ENCODE assay signal across 18 cellular contexts in the genomic region with DNA sequence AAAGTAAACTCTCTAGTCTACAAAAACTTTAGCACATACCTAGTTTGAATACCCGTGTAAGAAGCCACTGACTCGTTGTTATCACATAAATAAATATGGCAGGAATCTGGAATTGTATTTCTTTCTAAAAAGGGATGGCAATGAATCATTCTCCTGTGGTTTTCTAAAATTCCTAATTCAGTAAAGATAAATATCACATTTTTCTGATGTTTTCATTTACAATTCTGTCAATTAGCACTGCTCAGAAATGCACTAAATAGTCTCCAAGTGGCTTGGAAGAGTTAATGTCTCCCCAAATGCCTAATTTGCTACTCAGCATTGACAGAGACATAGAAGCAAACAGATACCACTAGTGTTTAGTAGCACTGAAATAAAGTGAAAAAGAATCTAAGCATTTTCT.
DNase-seq lines count a peak whose midpoint lies in the region; TF ChIP-seq lines count a peak whose summit lies in the region.
"Had no signal": no experiment of that assay in that cellular context is flagged by ENCODE, and none has a peak within 500 bp of the region (broad histone marks: within the 10 kb centered on the region; RNA-seq: fewer than 3 reads in every experiment).

No MANE protein-coding gene starts in this region.

- H3K4me3 ChIP-seq in BJ (ENCODE audit: low read depth, low read length) (no peak overlapping the region), astrocyte of the spinal cord (ENCODE audit: low read depth, low read length) (no peak overlapping the region)
- H3K4me3 ChIP-seq: lung had no signal

- CTCF ChIA-PET in BJ (lab: Yijun Ruan, JAX) = no interaction called here

- peak; percentile 51 for DNase-seq in BJ (ENCODE audit: low read depth)
- peak; percentile 58 for DNase-seq in LHCN-M2 (ENCODE audit: low read depth)
- peak; percentile 64 for DNase-seq in astrocyte of the spinal cord (ENCODE audit: low read depth, low spot score)
- peak; percentile 6 for DNase-seq in kidney tubule cell (ENCODE audit: low spot score)
- no peak for DNase-seq in activated CD4-positive, alpha-beta T cell treated with anti-CD3 and anti-CD28 coated beads, Interleukin-2, amount 50 U/mL, for 4 hours
- no peak for DNase-seq in DMS153 (lab: John Stamatoyannopoulos, UW)
- no peak for DNase-seq in stimulated activated CD4-positive, alpha-beta T cell treated with anti-CD3 and anti-CD28 coated beads, Interleukin-15, amount 100 ng/mL, for 24 hours
- no peak for DNase-seq in HuH-7.5 (ENCODE audit: low spot score)
- DNase-seq: ACHN; activated CD4-positive, alpha-beta T cell treated with anti-CD3 and anti-CD28 coated beads for 1 hour; CD4-positive, CD25-positive, alpha-beta regulatory T cell; dermis blood vessel endothelial cell; Kasumi-1; NCI-H526; stimulated activated naive CD4-positive, alpha-beta T cell; SW 1271 had no signal

- in situ Hi-C loops in astrocyte of the spinal cord (cut with HindIII; ENCODE audit: low sequenced_read_pairs) = no loop called here

- no peaks in the 10 kb centered on the region for H3K27me3 ChIP-seq in BJ (ENCODE audit: control insufficient read depth, insufficient read depth, low read length)
- H3K27me3 ChIP-seq: foreskin keratinocyte had no signal

- TF ChIP-seq CTCF in BJ (IDR thresholded peaks at IDR 0.05; ENCODE audit: insufficient read depth, low read depth, low read length) (no peak), astrocyte of the spinal cord (IDR thresholded peaks at IDR 0.05; ENCODE audit: low read depth, low read length) (no peak)

- no peaks in the 10 kb centered on the region for H3K36me3 ChIP-seq in BJ (ENCODE audit: control insufficient read depth, insufficient read depth, low read length)

- POLR2A ChIA-PET in BJ (lab: Charles Lee) = no interaction called here

Comparison
In these comparisons a context has a peak if more than half of its experiments do, and no peak if none do; other contexts are left out.
1. DNase-seq: peak in BJ (single experiment), LHCN-M2 (single experiment), astrocyte of the spinal cord (single experiment) and kidney tubule cell (single experiment); none in activated CD4-positive, alpha-beta T cell treated with anti-CD3 and anti-CD28 coated beads, Interleukin-2, amount 50 U/mL, for 4 hours (0 of 2), DMS153 (single experiment), stimulated activated CD4-positive, alpha-beta T cell treated with anti-CD3 and anti-CD28 coated beads, Interleukin-15, amount 100 ng/mL, for 24 hours (single experiment) and HuH-7.5 (single experiment).